ENCODE assay signal across 1 cellular context in genomic region chr2:34104601-34105000, GRCh38.
TF ChIP-seq lines count a peak whose summit lies in the region.

No MANE protein-coding gene starts in this region.

TF ChIP-seq in GM23338, 12 proteins besides CTCF, POLR2A, EP300 and RAD21 (continued from another document):
- TF ChIP-seq, protein P1, sequence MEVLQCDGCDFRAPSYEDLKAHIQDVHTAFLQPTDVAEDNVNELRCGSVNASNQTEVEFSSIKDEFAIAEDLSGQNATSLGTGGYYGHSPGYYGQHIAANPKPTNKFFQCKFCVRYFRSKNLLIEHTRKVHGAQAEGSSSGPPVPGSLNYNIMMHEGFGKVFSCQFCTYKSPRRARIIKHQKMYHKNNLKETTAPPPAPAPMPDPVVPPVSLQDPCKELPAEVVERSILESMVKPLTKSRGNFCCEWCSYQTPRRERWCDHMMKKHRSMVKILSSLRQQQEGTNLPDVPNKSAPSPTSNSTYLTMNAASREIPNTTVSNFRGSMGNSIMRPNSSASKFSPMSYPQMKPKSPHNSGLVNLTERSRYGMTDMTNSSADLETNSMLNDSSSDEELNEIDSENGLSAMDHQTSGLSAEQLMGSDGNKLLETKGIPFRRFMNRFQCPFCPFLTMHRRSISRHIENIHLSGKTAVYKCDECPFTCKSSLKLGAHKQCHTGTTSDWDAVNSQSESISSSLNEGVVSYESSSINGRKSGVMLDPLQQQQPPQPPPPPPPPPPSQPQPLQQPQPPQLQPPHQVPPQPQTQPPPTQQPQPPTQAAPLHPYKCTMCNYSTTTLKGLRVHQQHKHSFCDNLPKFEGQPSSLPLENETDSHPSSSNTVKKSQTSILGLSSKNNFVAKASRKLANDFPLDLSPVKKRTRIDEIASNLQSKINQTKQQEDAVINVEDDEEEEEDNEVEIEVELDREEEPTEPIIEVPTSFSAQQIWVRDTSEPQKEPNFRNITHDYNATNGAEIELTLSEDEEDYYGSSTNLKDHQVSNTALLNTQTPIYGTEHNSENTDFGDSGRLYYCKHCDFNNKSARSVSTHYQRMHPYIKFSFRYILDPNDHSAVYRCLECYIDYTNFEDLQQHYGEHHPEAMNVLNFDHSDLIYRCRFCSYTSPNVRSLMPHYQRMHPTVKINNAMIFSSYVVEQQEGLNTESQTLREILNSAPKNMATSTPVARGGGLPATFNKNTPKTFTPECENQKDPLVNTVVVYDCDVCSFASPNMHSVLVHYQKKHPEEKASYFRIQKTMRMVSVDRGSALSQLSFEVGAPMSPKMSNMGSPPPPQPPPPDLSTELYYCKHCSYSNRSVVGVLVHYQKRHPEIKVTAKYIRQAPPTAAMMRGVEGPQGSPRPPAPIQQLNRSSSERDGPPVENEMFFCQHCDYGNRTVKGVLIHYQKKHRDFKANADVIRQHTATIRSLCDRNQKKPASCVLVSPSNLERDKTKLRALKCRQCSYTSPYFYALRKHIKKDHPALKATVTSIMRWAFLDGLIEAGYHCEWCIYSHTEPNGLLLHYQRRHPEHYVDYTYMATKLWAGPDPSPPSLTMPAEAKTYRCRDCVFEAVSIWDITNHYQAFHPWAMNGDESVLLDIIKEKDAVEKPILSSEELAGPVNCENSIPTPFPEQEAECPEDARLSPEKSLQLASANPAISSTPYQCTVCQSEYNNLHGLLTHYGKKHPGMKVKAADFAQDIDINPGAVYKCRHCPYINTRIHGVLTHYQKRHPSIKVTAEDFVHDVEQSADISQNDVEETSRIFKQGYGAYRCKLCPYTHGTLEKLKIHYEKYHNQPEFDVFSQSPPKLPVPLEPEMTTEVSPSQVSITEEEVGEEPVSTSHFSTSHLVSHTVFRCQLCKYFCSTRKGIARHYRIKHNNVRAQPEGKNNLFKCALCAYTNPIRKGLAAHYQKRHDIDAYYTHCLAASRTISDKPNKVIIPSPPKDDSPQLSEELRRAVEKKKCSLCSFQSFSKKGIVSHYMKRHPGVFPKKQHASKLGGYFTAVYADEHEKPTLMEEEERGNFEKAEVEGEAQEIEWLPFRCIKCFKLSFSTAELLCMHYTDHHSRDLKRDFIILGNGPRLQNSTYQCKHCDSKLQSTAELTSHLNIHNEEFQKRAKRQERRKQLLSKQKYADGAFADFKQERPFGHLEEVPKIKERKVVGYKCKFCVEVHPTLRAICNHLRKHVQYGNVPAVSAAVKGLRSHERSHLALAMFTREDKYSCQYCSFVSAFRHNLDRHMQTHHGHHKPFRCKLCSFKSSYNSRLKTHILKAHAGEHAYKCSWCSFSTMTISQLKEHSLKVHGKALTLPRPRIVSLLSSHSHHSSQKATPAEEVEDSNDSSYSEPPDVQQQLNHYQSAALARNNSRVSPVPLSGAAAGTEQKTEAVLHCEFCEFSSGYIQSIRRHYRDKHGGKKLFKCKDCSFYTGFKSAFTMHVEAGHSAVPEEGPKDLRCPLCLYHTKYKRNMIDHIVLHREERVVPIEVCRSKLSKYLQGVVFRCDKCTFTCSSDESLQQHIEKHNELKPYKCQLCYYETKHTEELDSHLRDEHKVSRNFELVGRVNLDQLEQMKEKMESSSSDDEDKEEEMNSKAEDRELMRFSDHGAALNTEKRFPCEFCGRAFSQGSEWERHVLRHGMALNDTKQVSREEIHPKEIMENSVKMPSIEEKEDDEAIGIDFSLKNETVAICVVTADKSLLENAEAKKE (CRISPR knock-in tag; IDR thresholded peaks at IDR 0.05), result no peak
- no peak for TF ChIP-seq STAT1 (IDR thresholded peaks at IDR 0.05; ENCODE audit: unreplicated experiment)
